ENCODE assay signal across 8 cellular contexts in the genomic region with DNA sequence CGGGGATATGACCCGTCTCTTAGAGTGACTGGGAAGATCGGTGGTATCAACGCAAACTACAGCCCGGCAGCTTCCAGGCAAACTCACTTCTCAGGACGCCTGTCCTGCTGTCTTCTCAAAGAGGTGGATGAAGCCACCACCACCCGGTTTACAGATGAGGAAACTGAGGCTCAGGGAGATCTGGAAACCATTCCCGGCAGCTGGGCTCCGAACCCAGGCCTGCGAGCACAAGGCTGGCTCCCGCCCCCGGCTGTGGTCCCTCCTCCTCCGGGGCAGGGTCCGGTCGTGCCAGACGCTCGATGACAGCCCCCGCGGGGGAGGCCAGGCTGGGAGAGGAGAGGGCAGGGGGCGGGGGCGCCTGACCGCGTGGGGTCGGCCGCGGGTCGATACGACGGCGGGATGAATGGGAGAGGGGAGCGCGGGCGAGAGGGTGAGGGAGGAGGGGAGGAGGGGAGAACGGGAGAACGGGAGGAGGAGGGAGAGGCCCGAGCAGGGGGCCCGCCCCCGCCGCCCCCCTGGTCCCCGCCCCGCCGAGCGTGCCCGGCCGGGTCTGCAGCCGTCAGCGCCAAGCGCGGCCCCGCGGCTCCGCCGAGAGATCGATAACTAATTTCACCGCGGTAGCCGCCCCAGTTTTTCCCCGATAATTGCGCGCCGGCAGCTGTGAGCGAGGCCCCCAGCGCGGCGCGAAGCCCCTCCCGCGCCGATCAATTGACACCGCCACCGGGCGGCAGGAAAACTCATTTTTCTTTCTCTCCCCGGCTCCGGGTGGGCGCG. TPM values are rescaled to one million over a fixed set of nuclear protein-coding genes. Genes with fewer than 3 reads are reported as not detected.
DNase-seq lines count a peak whose midpoint lies in the region; ATAC-seq and TF ChIP-seq lines count a peak whose summit lies in the region.

No MANE protein-coding gene starts in this region.

- H3K9ac ChIP-seq in endodermal cell (ENCODE audit: extremely low read depth, low read length, poor library complexity, severe bottlenecking) (peak overlapping the region; percentile 15), neuronal stem cell (ENCODE audit: low read depth, low read length, poor library complexity) (no peak overlapping the region)

- no peaks in the 10 kb centered on the region for H3K36me3 ChIP-seq in endodermal cell (ENCODE audit: control insufficient read depth, insufficient read depth, low read length)
- H3K36me3 ChIP-seq in neuronal stem cell (replicated peaks in 1 of 2; ENCODE audit: control insufficient read depth in 2 of 2, insufficient read depth in 2 of 2, low read length in 2 of 2): no peaks in the 10 kb centered on the region

- H3K79me1 ChIP-seq in neuronal stem cell (ENCODE audit: low read depth, low read length): no peaks in the 10 kb centered on the region

- no peak overlapping the region for H4K8ac ChIP-seq in neuronal stem cell (ENCODE audit: low read depth, low read length)

- H3K27me3 Mint-ChIP-seq in CD14-positive monocyte (ENCODE audit: low read depth in 3 of 3) (peaks cover 27 to 51% (median 29%) of the 10 kb centered on the region in 3 donors), endodermal cell (ENCODE audit: insufficient read depth) (peaks cover 71% of the 10 kb centered on the region)

- peak overlapping the region; percentile 92 for H3K18ac ChIP-seq in neuronal stem cell (ENCODE audit: low read length)

- peak overlapping the region; percentile 10 for H2BK15ac ChIP-seq in neuronal stem cell (ENCODE audit: low read length)

- H3K4me1 Mint-ChIP-seq in CD14-positive monocyte: peaks cover 6% of the 10 kb centered on the region
- peaks cover 6% of the 10 kb centered on the region for H3K4me1 Mint-ChIP-seq in endodermal cell

- no peak overlapping the region for H3K14ac ChIP-seq in neuronal stem cell (ENCODE audit: low read length)

- no peak for ATAC-seq in GM21447 (IDR thresholded peaks at IDR 0.05; ENCODE audit: unreplicated experiment)
- no peak for ATAC-seq in GM19351 (IDR thresholded peaks at IDR 0.05; ENCODE audit: unreplicated experiment)

- peak overlapping the region; percentile 97 for H2AFZ ChIP-seq in neuronal stem cell (ENCODE audit: low read length)

- H3K36me3 Mint-ChIP-seq in CD14-positive monocyte (peaks cover 0 to 2% of the 10 kb centered on the region in 2 donors), endodermal cell (ENCODE audit: low read depth) (no peaks in the 10 kb centered on the region)

- TF ChIP-seq CTCF in CD14-positive monocyte (IDR thresholded peaks at IDR 0.05) (no peak), endodermal cell (conservative IDR thresholded peaks at IDR 0.05) (no peak)

- H4K91ac ChIP-seq in neuronal stem cell (ENCODE audit: low read depth, low read length, poor library complexity): no peak overlapping the region

- peak overlapping the region; percentile 73 for H3K4me2 ChIP-seq in neuronal stem cell (ENCODE audit: insufficient read depth, low read length, poor library complexity, severe bottlenecking)

- peaks cover 13% of the 10 kb centered on the region for H3K27me3 ChIP-seq in endodermal cell (ENCODE audit: control insufficient read depth, insufficient read depth, low read length, poor library complexity, severe bottlenecking)
- H3K27me3 ChIP-seq in neuronal stem cell (ENCODE audit: control insufficient read depth in 3 of 3, insufficient read depth in 3 of 3, low read depth in 1 of 3, low read length in 3 of 3): peaks cover 0 to 16% (median 13%) of the 10 kb centered on the region in 3 experiments

- H2BK12ac ChIP-seq in neuronal stem cell (ENCODE audit: low read length): peak overlapping the region; percentile 98

- H3K9me3 Mint-ChIP-seq in CD14-positive monocyte: peaks cover 0 to 12% (median 2%) of the 10 kb centered on the region in 7 donors
- H3K9me3 Mint-ChIP-seq in endodermal cell: no peaks in the 10 kb centered on the region

- no peak overlapping the region for H3K4ac ChIP-seq in neuronal stem cell (ENCODE audit: low read length)

- H3K9me3 ChIP-seq in endodermal cell (ENCODE audit: control insufficient read depth, low read length) (no peaks in the 10 kb centered on the region), neuronal stem cell (replicated peaks in 1 of 2; ENCODE audit: control insufficient read depth in 2 of 2, insufficient read depth in 1 of 2, low read depth in 1 of 2, low read length in 2 of 2) (no peaks in the 10 kb centered on the region)

- H3K4me1 ChIP-seq in endodermal cell (ENCODE audit: control insufficient read depth, insufficient read depth, low read length): no peaks in the 10 kb centered on the region
- peaks cover 10 to 14% of the 10 kb centered on the region in 2 donors for H3K4me1 ChIP-seq in neuronal stem cell (ENCODE audit: control insufficient read depth in 2 of 2, insufficient read depth in 1 of 2, low read depth in 1 of 2, low read length in 2 of 2)

- DNase-seq in CD14-positive monocyte (ENCODE audit: low spot score) (no peak), NCI-H1105 treated with DMSO at 0.1 percent for 48 hours (lab: John Stamatoyannopoulos, UW) (peak; percentile 21), endodermal cell (peak; percentile 80), neuronal stem cell (ENCODE audit: low spot score) (peak; percentile 55), GDM1 (lab: John Stamatoyannopoulos, UW) (no peak), DMS79 (lab: John Stamatoyannopoulos, UW) (no peak)

- H3K27ac Mint-ChIP-seq in CD14-positive monocyte (no peak overlapping the region), endodermal cell (peak overlapping the region; percentile 58)

- H3K27ac ChIP-seq in endodermal cell (ENCODE audit: low read depth, low read length) (peak overlapping the region; percentile 11), neuronal stem cell (replicated peaks; ENCODE audit: low read length) (no peak overlapping the region)

- no peak overlapping the region for H2AK5ac ChIP-seq in neuronal stem cell (ENCODE audit: low read depth, low read length)

- peak overlapping the region; percentile 54 for H2BK5ac ChIP-seq in neuronal stem cell (ENCODE audit: low read length)

- no peak overlapping the region for H3K23ac ChIP-seq in neuronal stem cell (ENCODE audit: low read depth, low read length, poor library complexity)

- intact Hi-C loops in CD14-positive monocyte (cut with micrococcal nuclease): no loop called here

- peak overlapping the region; percentile 70 to 92 for H3K4me3 Mint-ChIP-seq in CD14-positive monocyte
- H3K4me3 Mint-ChIP-seq in endodermal cell: peak overlapping the region; percentile 66

- H3K4me3 ChIP-seq in endodermal cell (ENCODE audit: low read length) (peak overlapping the region; percentile 81), neuronal stem cell (ENCODE audit: low read length in 2 of 2) (peak overlapping the region; percentile 39 to 78)

- peak overlapping the region; percentile 94 for H2BK120ac ChIP-seq in neuronal stem cell (ENCODE audit: low read depth, low read length)

- WGBS in endodermal cell (ENCODE audit: insufficient coverage in 1 of 2, insufficient read length in 1 of 2), 2 experiments: 1% methylated on average over 12 to 73 of the region's 76 CpGs
- WGBS in neuronal stem cell (ENCODE audit: extremely low coverage in 2 of 2, insufficient read length in 2 of 2, insufficient replicate concordance in 1 of 2), 2 donors: no CpG with 5 or more reads among the region's 76 CpGs

RNA-seq across cellular contexts. Expression of gene IGLL1, which starts 14.0 kb away (rescaled TPM):
- not detected for polyA plus RNA-seq in CD14-positive monocyte
- total RNA-seq in endodermal cell: not detected
- polyA plus RNA-seq in endodermal cell (2013, experiment 1 of 2): not detected
- not detected for polyA plus RNA-seq in endodermal cell (2013, experiment 2 of 2)
- polyA plus RNA-seq in neuronal stem cell (2013, experiment 1 of 2): not detected
- not detected for polyA plus RNA-seq in neuronal stem cell (2013, experiment 2 of 2)

Comparison
In these comparisons a context has a peak if more than half of its experiments do, and no peak if none do; other contexts are left out.
1. DNase-seq: peak in NCI-H1105 treated with DMSO at 0.1 percent for 48 hours (single experiment), endodermal cell (single experiment) and neuronal stem cell (single experiment); none in CD14-positive monocyte (single experiment), GDM1 (single experiment) and DMS79 (single experiment).